In genomic region chr21:35476616-35477395, GRCh38 we compare ENCODE assay signal across 15 cellular contexts.
DNase-seq lines count a peak whose midpoint lies in the region; ATAC-seq and TF ChIP-seq lines count a peak whose summit lies in the region.
"Had no signal": no experiment of that assay in that cellular context is flagged by ENCODE, and none has a peak within 500 bp of the region (broad histone marks: within the 10 kb centered on the region; RNA-seq: fewer than 3 reads in every experiment).

No MANE protein-coding gene starts in this region.

- CTCF ChIA-PET in AG04450 (lab: Charles Lee), result no interaction called here
- CTCF ChIA-PET in naive thymus-derived CD4-positive, alpha-beta T cell (lab: Charles Lee), result no interaction called here

- POLR2A ChIA-PET in AG04450 (lab: Yijun Ruan, JAX), result interaction anchor here (0.6 kb wide), 1 partner anchor 24 kb away, joined by 6 read pairs; no protein-coding TSS in a partner anchor
- POLR2A ChIA-PET in naive thymus-derived CD4-positive, alpha-beta T cell (lab: Charles Lee), result interaction anchor here (0.8 kb wide), 1 partner anchor 29 kb away, joined by 3 read pairs; no protein-coding TSS in a partner anchor

- H3K27me3 ChIP-seq in AG04450 (ENCODE audit: control insufficient read depth, insufficient read depth, low read length), result no peaks in the 10 kb centered on the region
- no peaks in the 10 kb centered on the region for H3K27me3 ChIP-seq in naive thymus-derived CD4-positive, alpha-beta T cell (ENCODE audit: control insufficient read depth in 2 of 2, insufficient read depth in 2 of 2, low read length in 2 of 2)
- H3K27me3 ChIP-seq: body of pancreas, spleen had no signal

- peaks cover 2% of the 10 kb centered on the region for H3K36me3 Mint-ChIP-seq in chondrocyte (ENCODE audit: low read depth)
- peaks cover 4 to 25% (median 7%) of the 10 kb centered on the region in 5 donors for H3K36me3 Mint-ChIP-seq in naive thymus-derived CD4-positive, alpha-beta T cell
- H3K36me3 Mint-ChIP-seq: CD8-positive, alpha-beta T cell had no signal

- H3K27me3 Mint-ChIP-seq in chondrocyte (ENCODE audit: low read depth), result no peaks in the 10 kb centered on the region
- peaks cover 0 to 5% (median 0%) of the 10 kb centered on the region in 5 donors for H3K27me3 Mint-ChIP-seq in naive thymus-derived CD4-positive, alpha-beta T cell

- no peaks in the 10 kb centered on the region for H3K36me3 ChIP-seq in naive thymus-derived CD4-positive, alpha-beta T cell (ENCODE audit: control insufficient read depth in 2 of 3, insufficient read depth in 3 of 3, low read length in 3 of 3)
- H3K36me3 ChIP-seq: spleen had no signal

- no peaks in the 10 kb centered on the region for H3K9me3 ChIP-seq in AG04450 (ENCODE audit: control insufficient read depth, insufficient read depth, low read length)
- no peaks in the 10 kb centered on the region for H3K9me3 ChIP-seq in naive thymus-derived CD4-positive, alpha-beta T cell (ENCODE audit: control insufficient read depth in 2 of 3, low read length in 3 of 3)
- H3K9me3 ChIP-seq: body of pancreas had no signal

- H3K4me1 Mint-ChIP-seq in chondrocyte (ENCODE audit: low read depth), result peaks cover 40% of the 10 kb centered on the region
- H3K4me1 Mint-ChIP-seq in naive thymus-derived CD4-positive, alpha-beta T cell, result peaks cover 31 to 64% (median 52%) of the 10 kb centered on the region in 7 donors

- TF ChIP-seq CTCF in AG04450 (IDR thresholded peaks at IDR 0.05; ENCODE audit: low read depth, low read length) (no peak), HFF-Myc (IDR thresholded peaks at IDR 0.05; ENCODE audit: low read depth, low read length, missing control alignments) (no peak), chondrocyte (IDR thresholded peaks at IDR 0.05) (no peak)

- peak overlapping the region; percentile 77 for H3K27ac ChIP-seq in AG04450 (ENCODE audit: low read depth, low read length)
- H3K27ac ChIP-seq in naive thymus-derived CD4-positive, alpha-beta T cell (ENCODE audit: low read depth, low read length), result no peak overlapping the region

- H3K4me3 Mint-ChIP-seq in chondrocyte (ENCODE audit: unreplicated experiment), result no peak overlapping the region
- H3K4me3 Mint-ChIP-seq in naive thymus-derived CD4-positive, alpha-beta T cell, result peak overlapping the region in 5 of 10 donors; percentile 31 to 78 (median 68)
- H3K4me3 Mint-ChIP-seq: CD8-positive, alpha-beta T cell had no signal

- H3K4me3 ChIP-seq in AG04450 (ENCODE audit: low read depth, low read length) (no peak overlapping the region), HFF-Myc (replicated peaks; ENCODE audit: low read depth, low read length) (no peak overlapping the region)
- H3K4me3 ChIP-seq in naive thymus-derived CD4-positive, alpha-beta T cell (ENCODE audit: low read length), result no peak overlapping the region
- H3K4me3 ChIP-seq: body of pancreas, spleen had no signal

- DNase-seq in AG04450 (ENCODE audit: low read depth, low spot score) (peak; percentile 37), HFF-Myc (ENCODE audit: extremely low read depth, low read depth) (peak; percentile 44), chondrocyte (ENCODE audit: low spot score) (no peak), SHP77 treated with DMSO at 0.1 percent for 48 hours (lab: John Stamatoyannopoulos, UW) (no peak)
- no peak for DNase-seq in naive thymus-derived CD4-positive, alpha-beta T cell
- no peak for DNase-seq in stimulated activated CD4-positive, alpha-beta T cell treated with anti-CD3 and anti-CD28 coated beads, Interleukin-4, amount 100 ng/mL, for 4 hours
- DNase-seq: activated CD4-positive, alpha-beta T cell treated with anti-CD3 and anti-CD28 coated beads, Interleukin-2, amount 50 U/mL, for 4 hours; body of pancreas; CD8-positive, alpha-beta T cell; glutamatergic neuron; midbrain; Right ventricle myocardium superior; spleen had no signal

- H3K9me3 Mint-ChIP-seq in chondrocyte (ENCODE audit: low read depth), result peaks cover 9% of the 10 kb centered on the region
- peaks cover 0 to 13% (median 3%) of the 10 kb centered on the region in 11 donors for H3K9me3 Mint-ChIP-seq in naive thymus-derived CD4-positive, alpha-beta T cell

- peaks cover 0 to 25% of the 10 kb centered on the region in 2 donors for H3K4me1 ChIP-seq in naive thymus-derived CD4-positive, alpha-beta T cell (ENCODE audit: control insufficient read depth in 2 of 2, insufficient read depth in 2 of 2, low read length in 2 of 2)
- H3K4me1 ChIP-seq: body of pancreas had no signal

- intact Hi-C loops in naive thymus-derived CD4-positive, alpha-beta T cell (cut with micrococcal nuclease), result loop anchor here in 1 of 2 donors (5.0 kb wide), 1 partner anchor 50 kb away; no protein-coding TSS in a partner anchor

- ATAC-seq in naive thymus-derived CD4-positive, alpha-beta T cell, result no peak
- ATAC-seq in GM21390 (IDR thresholded peaks at IDR 0.05; ENCODE audit: unreplicated experiment) (no peak), GM21381 (IDR thresholded peaks at IDR 0.05; ENCODE audit: unreplicated experiment) (no peak)
- ATAC-seq: body of pancreas; CD8-positive, alpha-beta T cell had no signal

- peak overlapping the region; percentile 79 for H3K27ac Mint-ChIP-seq in chondrocyte (ENCODE audit: unreplicated experiment)
- H3K27ac Mint-ChIP-seq in naive thymus-derived CD4-positive, alpha-beta T cell, result peak overlapping the region in 8 of 9 donors; percentile 0 to 89 (median 78)

Comparison
In these comparisons a context has a peak if more than half of its experiments do, and no peak if none do; other contexts are left out.
1. DNase-seq: peak in AG04450 (single experiment) and HFF-Myc (single experiment); none in chondrocyte (single experiment), naive thymus-derived CD4-positive, alpha-beta T cell (0 of 9), stimulated activated CD4-positive, alpha-beta T cell treated with anti-CD3 and anti-CD28 coated beads, Interleukin-4, amount 100 ng/mL, for 4 hours (0 of 2) and SHP77 treated with DMSO at 0.1 percent for 48 hours (single experiment).